1 cellular context compared by ENCODE assay signal in genomic region chr19:4337906-4338440, GRCh38.
TF ChIP-seq lines count a peak whose summit lies in the region.

No MANE protein-coding gene starts in this region.

TF ChIP-seq in H1, 55 proteins besides CTCF, POLR2A, EP300 and RAD21:
- TF ChIP-seq SIX5 (IDR thresholded peaks at IDR 0.05; ENCODE audit: low read depth, low read length) (no peak), POLR2AphosphoS5 (IDR thresholded peaks at IDR 0.05; ENCODE audit: low read depth, low read length) (no peak), SIN3A (conservative IDR thresholded peaks at IDR 0.05 in 1 of 2, IDR thresholded peaks at IDR 0.05 in 1 of 2; ENCODE audit: low read depth in 1 of 2, low read length in 2 of 2) (0 out of 4 replicates have a peak, but pooled peaks of 1 of the 2 experiments have one; percentile 14), TAF1 (IDR thresholded peaks at IDR 0.05; ENCODE audit: low read depth, low read length) (0 out of 2 replicates have a peak, but pooled peaks have one; percentile 5)
